ENCODE assay signal across 1 cellular context in genomic region chr17:1002771-1003555, GRCh38.
TF ChIP-seq lines count a peak whose summit lies in the region.

No MANE protein-coding gene starts in this region.

TF ChIP-seq in SK-N-SH, 30 proteins besides CTCF, POLR2A, EP300 and RAD21 (continued from another document):
- TF ChIP-seq EZH2phosphoT487 (IDR thresholded peaks at IDR 0.05; ENCODE audit: borderline replicate concordance, low read depth) (no peak), MXI1 (IDR thresholded peaks at IDR 0.05; ENCODE audit: low read depth, low read length) (peak; percentile 46; the same call in 1 of the 2 replicates), FOSL2 (IDR thresholded peaks at IDR 0.05; ENCODE audit: borderline replicate concordance, low read depth) (peak; percentile 21; the same call in 1 of the 2 replicates), TCF12 (IDR thresholded peaks at IDR 0.05) (peak; percentile 93), TAF1 (IDR thresholded peaks at IDR 0.05; ENCODE audit: borderline replicate concordance, low read depth, low read length) (no peak), IRF3 (IDR thresholded peaks at IDR 0.05; ENCODE audit: low read depth, low read length) (no peak), RCOR1 (IDR thresholded peaks at IDR 0.05; ENCODE audit: low read length) (no peak), CHD2 (IDR thresholded peaks at IDR 0.05; ENCODE audit: low read length, partially characterized antibody) (no peak), POLR2AphosphoS5 (IDR thresholded peaks at IDR 0.05; ENCODE audit: low read depth, low read length) (0 out of 2 replicates have a peak, but pooled peaks have one; percentile 29), GABPA (IDR thresholded peaks at IDR 0.05; ENCODE audit: low read depth) (no peak), REST (IDR thresholded peaks at IDR 0.05; ENCODE audit: low read depth, low read length) (no peak), MAX (IDR thresholded peaks at IDR 0.05; ENCODE audit: low read depth) (peak; percentile 87), ELF1 (IDR thresholded peaks at IDR 0.05) (no peak), FOXM1 (IDR thresholded peaks at IDR 0.05; ENCODE audit: low read depth) (no peak), USF1 (IDR thresholded peaks at IDR 0.05; ENCODE audit: borderline replicate concordance, low read depth) (no peak), TEAD4 (IDR thresholded peaks at IDR 0.05; ENCODE audit: borderline replicate concordance, insufficient read depth) (no peak), PBX3 (IDR thresholded peaks at IDR 0.05) (peak; percentile 90), NRF1 (IDR thresholded peaks at IDR 0.05; ENCODE audit: low read depth, low read length) (no peak), GATA2 (CRISPR knock-in tag; IDR thresholded peaks at IDR 0.05) (no peak), SIN3A (IDR thresholded peaks at IDR 0.05; ENCODE audit: borderline replicate concordance, low read depth, low read length) (peak; percentile 81; the same call in 1 of the 2 replicates), YY1 (IDR thresholded peaks at IDR 0.05; ENCODE audit: low read depth) (no peak), RXRA (IDR thresholded peaks at IDR 0.05; ENCODE audit: borderline replicate concordance, low read depth) (no peak), SMC3 (IDR thresholded peaks at IDR 0.05; ENCODE audit: low read depth, low read length) (no peak)
